In the genomic region with DNA sequence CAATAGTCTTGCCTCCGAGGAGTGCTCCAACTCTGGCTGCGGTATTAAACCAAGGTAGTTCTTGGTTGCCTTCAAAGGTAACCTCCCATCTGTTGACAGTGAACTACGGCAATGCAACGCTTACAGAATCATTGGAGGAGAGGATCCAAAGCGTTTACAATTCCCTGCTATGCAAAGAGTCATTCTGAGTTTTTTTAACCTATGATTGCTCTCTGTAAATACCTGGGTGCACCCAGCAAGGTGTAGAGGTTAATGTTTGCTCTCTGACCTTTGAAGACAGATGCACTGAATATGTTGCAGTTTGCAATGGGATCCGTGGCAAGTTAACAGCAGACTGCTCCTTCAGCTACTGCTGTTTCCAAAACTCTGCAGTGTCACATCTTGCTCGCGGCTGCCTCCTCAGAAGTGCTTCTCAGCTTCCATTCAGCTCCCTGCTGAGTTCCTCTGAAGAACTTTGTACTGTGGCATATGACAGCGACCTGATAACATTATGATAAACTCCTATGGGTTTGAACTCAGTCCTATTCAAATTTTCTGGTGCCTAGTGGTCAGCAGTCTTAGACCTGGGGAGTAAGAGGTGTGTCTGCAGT, we compare ENCODE assay signal across 17 cellular contexts. TPM values are rescaled to one million over a fixed set of nuclear protein-coding genes. Genes with fewer than 3 reads are reported as not detected.
DNase-seq lines count a peak whose midpoint lies in the region; ATAC-seq, FAIRE-seq and TF ChIP-seq lines count a peak whose summit lies in the region.
"Had no signal": no experiment of that assay in that cellular context is flagged by ENCODE, and none has a peak within 500 bp of the region (broad histone marks: within the 10 kb centered on the region; RNA-seq: fewer than 3 reads in every experiment).

No MANE protein-coding gene starts in this region.

- H3K9ac ChIP-seq in HepG2 (ENCODE audit: insufficient read depth, low read depth, low read length): no peak overlapping the region

- WGBS in HepG2 (ENCODE audit: low lambda C conversion rate): 20% methylated on average over 7 of the region's 9 CpGs
- 18 to 49% (median 20%) methylated on average over 9 of the region's 9 CpGs for WGBS in small intestine, 3 donors

- H3K36me3 Mint-ChIP-seq in activated T-cell treated with anti-CD3 and anti-CD28 coated beads, Interleukin-2, amount 50 U/mL, for 24 hours (ENCODE audit: low read depth): no peaks in the 10 kb centered on the region
- no peaks in the 10 kb centered on the region for H3K36me3 Mint-ChIP-seq in CD4-positive, alpha-beta T cell (ENCODE audit: low read depth)
- H3K36me3 Mint-ChIP-seq: stimulated activated naive B cell treated with anti-CD40 and anti-IgM and Interleukin-4, amounts not matched to agents 10 μg/mL and 1 μg/mL and 100 μg/mL, for 72 hours had no signal

- peaks cover 32% of the 10 kb centered on the region for H3K4me1 ChIP-seq in HepG2 (ENCODE audit: insufficient read depth, low read length)
- H3K4me1 ChIP-seq in small intestine (ENCODE audit: control insufficient read depth in 2 of 2, insufficient read depth in 1 of 2, low read depth in 1 of 2, low read length in 1 of 2): no peaks in the 10 kb centered on the region

- TF ChIP-seq CTCF in VCaP (conservative IDR thresholded peaks at IDR 0.05) (no peak), HepG2 (CRISPR knock-in tag; IDR thresholded peaks at IDR 0.05) (no peak)
- TF ChIP-seq CTCF in CD4-positive, alpha-beta T cell (IDR thresholded peaks at IDR 0.05): no peak

- FAIRE-seq in HepG2 (lab: Jason Lieb, UNC) (no peak), small intestine (lab: Jason Lieb, UNC) (no peak)
- FAIRE-seq: endometrium, frontal cortex, TTC549 had no signal

- H3K9me3 Mint-ChIP-seq in activated T-cell treated with anti-CD3 and anti-CD28 coated beads, Interleukin-2, amount 50 U/mL, for 24 hours: no peaks in the 10 kb centered on the region
- no peaks in the 10 kb centered on the region for H3K9me3 Mint-ChIP-seq in CD4-positive, alpha-beta T cell
- H3K9me3 Mint-ChIP-seq: central memory CD8-positive, alpha-beta T cell; stimulated activated naive B cell treated with anti-CD40 and anti-IgM and Interleukin-4, amounts not matched to agents 10 μg/mL and 1 μg/mL and 100 μg/mL, for 72 hours had no signal

- H3K27ac Mint-ChIP-seq in activated T-cell treated with anti-CD3 and anti-CD28 coated beads, Interleukin-2, amount 50 U/mL, for 24 hours: no peak overlapping the region
- no peak overlapping the region for H3K27ac Mint-ChIP-seq in CD4-positive, alpha-beta T cell
- H3K27ac Mint-ChIP-seq: stimulated activated naive B cell treated with anti-CD40 and anti-IgM and Interleukin-4, amounts not matched to agents 10 μg/mL and 1 μg/mL and 100 μg/mL, for 72 hours had no signal

- CTCF ChIA-PET in HepG2 (lab: Yijun Ruan, JAX; ENCODE audit: low intra/inter-chr PET ratio, low total read pairs): no interaction called here
- CTCF ChIA-PET in CD4-positive, alpha-beta T cell (lab: Charles Lee): no interaction called here

- H3K27me3 Mint-ChIP-seq in activated T-cell treated with anti-CD3 and anti-CD28 coated beads, Interleukin-2, amount 50 U/mL, for 24 hours: peaks cover 26% of the 10 kb centered on the region
- H3K27me3 Mint-ChIP-seq in CD4-positive, alpha-beta T cell: peaks cover 20% of the 10 kb centered on the region
- H3K27me3 Mint-ChIP-seq: central memory CD8-positive, alpha-beta T cell had no signal

- H3K4me1 Mint-ChIP-seq in activated T-cell treated with anti-CD3 and anti-CD28 coated beads, Interleukin-2, amount 50 U/mL, for 24 hours (ENCODE audit: low read depth): no peaks in the 10 kb centered on the region
- H3K4me1 Mint-ChIP-seq in CD4-positive, alpha-beta T cell (ENCODE audit: low read depth): no peaks in the 10 kb centered on the region
- H3K4me1 Mint-ChIP-seq: central memory CD8-positive, alpha-beta T cell; stimulated activated naive B cell treated with anti-CD40 and anti-IgM and Interleukin-4, amounts not matched to agents 10 μg/mL and 1 μg/mL and 100 μg/mL, for 72 hours had no signal

- H3K27ac ChIP-seq in VCaP (peak overlapping the region; percentile 90), HepG2 (ENCODE audit: extremely low read length, insufficient read depth, low read length) (no peak overlapping the region), small intestine (ENCODE audit: low read depth in 1 of 2, low read length in 1 of 2) (peak overlapping the region in 1 of 2 donors; percentile 13)
- H3K27ac ChIP-seq in CD4-positive, alpha-beta T cell (ENCODE audit: low read depth, low read length): no peak overlapping the region

- no peak overlapping the region for H2AFZ ChIP-seq in HepG2 (ENCODE audit: low read length)

- no peaks in the 10 kb centered on the region for H3K9me3 ChIP-seq in HepG2 (ENCODE audit: low read length)
- no peaks in the 10 kb centered on the region for H3K9me3 ChIP-seq in small intestine (ENCODE audit: control insufficient read depth, low read depth)
- H3K9me3 ChIP-seq in CD4-positive, alpha-beta T cell (ENCODE audit: control insufficient read depth, low read length): no peaks in the 10 kb centered on the region

- TF ChIP-seq EP300 in HepG2 (IDR thresholded peaks at IDR 0.05; ENCODE audit: low read depth in 2 of 2, low read length in 2 of 2) (no peak), HepG2 (CRISPR knock-in tag; IDR thresholded peaks at IDR 0.05; ENCODE audit: borderline replicate concordance) (no peak)

- H3K27me3 ChIP-seq in HepG2 (ENCODE audit: control insufficient read depth in 1 of 2, insufficient read depth in 2 of 2, low read length in 2 of 2) (no peaks in the 10 kb centered on the region), small intestine (ENCODE audit: control insufficient read depth in 2 of 2, insufficient read depth in 2 of 2, low read length in 2 of 2) (no peaks in the 10 kb centered on the region)
- H3K27me3 ChIP-seq in CD4-positive, alpha-beta T cell (ENCODE audit: control insufficient read depth, insufficient read depth, low read length): peaks cover 3% of the 10 kb centered on the region

- peak overlapping the region; percentile 18; the same call in 1 of the 2 replicates for H3K4me2 ChIP-seq in HepG2 (ENCODE audit: low read depth, low read length)

- no TSS peak for BruUV-seq in HepG2 (replicated peaks; lab: Mats Ljungman, UMichigan)

- H3K79me2 ChIP-seq in HepG2 (ENCODE audit: insufficient read depth, low read length): no peaks in the 10 kb centered on the region

- H3K36me3 ChIP-seq in HepG2 (replicated peaks in 1 of 2; ENCODE audit: control insufficient read depth in 1 of 2, insufficient read depth in 2 of 2, low read length in 2 of 2): peaks cover 0 to 2% of the 10 kb centered on the region in 2 experiments; a peak in 1 of 5 replicates
- no peaks in the 10 kb centered on the region for H3K36me3 ChIP-seq in small intestine (ENCODE audit: control insufficient read depth in 2 of 2, insufficient read depth in 2 of 2, low read length in 2 of 2)

- TF ChIP-seq RAD21 in HepG2 (CRISPR knock-in tag; IDR thresholded peaks at IDR 0.05): no peak

- no peak for TF ChIP-seq POLR2A in HepG2 (IDR thresholded peaks at IDR 0.05; ENCODE audit: insufficient read depth in 1 of 2, low read depth in 2 of 2, low read length in 2 of 2)

- H3K4me3 ChIP-seq in HepG2 (replicated peaks in 1 of 3; ENCODE audit: insufficient read depth in 1 of 3, low read depth in 2 of 3, low read length in 3 of 3) (no peak overlapping the region), small intestine (ENCODE audit: low read depth in 1 of 2, low read length in 2 of 2) (no peak overlapping the region)

- in situ Hi-C loops in HepG2 (cut with HindIII; ENCODE audit: extremely low pct_ligation_motif_present, low pct_unique_long_range_greater_than_20kb): no loop called here

- POLR2A ChIA-PET in HepG2 (lab: Yijun Ruan, JAX): interaction anchor here (1.0 kb wide), 1 partner anchor 29 kb away, joined by 3 read pairs; a partner anchor contains a TSS
- POLR2A ChIA-PET in CD4-positive, alpha-beta T cell (lab: Charles Lee): no interaction called here

- DNase-seq in ELF-1 (ENCODE audit: low read depth, low spot score) (peak; percentile 50), HepG2 (ENCODE audit: low spot score) (peak; percentile 54), small intestine (peak; percentile 66), NCI-H1694 treated with DMSO at 0.1 percent for 48 hours (lab: John Stamatoyannopoulos, UW) (no peak)
- DNase-seq in activated T-cell treated with anti-CD3 and anti-CD28 coated beads, Interleukin-2, amount 50 U/mL, for 24 hours: no peak
- DNase-seq in CD4-positive, alpha-beta T cell: no peak
- DNase-seq: activated CD4-positive, alpha-beta T cell treated with anti-CD3 and anti-CD28 coated beads, Interleukin-2, amount 50 U/mL, for 48 hours; mesenchymal stem cell; NCI-H524; stimulated activated naive B cell treated with anti-CD40 and anti-IgM and Interleukin-4, amounts not matched to agents 10 μg/mL and 1 μg/mL and 100 μg/mL, for 72 hours had no signal

- intact Hi-C loops in HepG2 (cut with micrococcal nuclease; ENCODE audit: unreplicated experiment): no loop called here
- intact Hi-C loops in CD4-positive, alpha-beta T cell (cut with DNase I, micrococcal nuclease): no loop called here

- H3K4me3 Mint-ChIP-seq in activated T-cell treated with anti-CD3 and anti-CD28 coated beads, Interleukin-2, amount 50 U/mL, for 24 hours: no peak overlapping the region
- no peak overlapping the region for H3K4me3 Mint-ChIP-seq in CD4-positive, alpha-beta T cell
- H3K4me3 Mint-ChIP-seq: central memory CD8-positive, alpha-beta T cell; stimulated activated naive B cell treated with anti-CD40 and anti-IgM and Interleukin-4, amounts not matched to agents 10 μg/mL and 1 μg/mL and 100 μg/mL, for 72 hours had no signal

- H4K20me1 ChIP-seq in HepG2 (ENCODE audit: insufficient read depth, low read length): 0 out of 2 replicates have a peak, but pooled peaks cover 3% of the 10 kb centered on the region

- ATAC-seq in HepG2 (peak; percentile 86), HG03025 (IDR thresholded peaks at IDR 0.05; ENCODE audit: low FRiP score, unreplicated experiment) (no peak)
- ATAC-seq in CD4-positive, alpha-beta T cell (ENCODE audit: poor library complexity): no peak
- ATAC-seq: SK-N-SH treated with all-trans-retinoic acid at 6 μM for 48 hours; stimulated activated naive B cell treated with anti-CD40 and anti-IgM and Interleukin-4, amounts not matched to agents 10 μg/mL and 1 μg/mL and 100 μg/mL, for 72 hours had no signal

RNA-seq across cellular contexts. Expression of a gene that starts 29.0 kb away (rescaled TPM):
- 9.8 and 10.9 TPM in 2 replicates for total RNA-seq in HepG2 (2016; rRNA removed; fragmentation: Illumina TruSeq; extraction: Trizol)
- 1.8 and 2.3 TPM in 2 replicates for total RNA-seq in HepG2 (2016; cell fraction: cytosol; rRNA removed; fragmentation: Illumina TruSeq; extraction: Trizol; ENCODE audit: low read depth)
- total RNA-seq in HepG2 (2016; cell fraction: insoluble cytoplasmic fraction; rRNA removed; fragmentation: Illumina TruSeq; extraction: Trizol): 9.5 and 10.5 TPM in 2 replicates
- 4.8 and 5.4 TPM in 2 replicates for total RNA-seq in HepG2 (2016; cell fraction: membrane; rRNA removed; fragmentation: Illumina TruSeq; extraction: Trizol)
- 34.3 and 43.9 TPM in 2 replicates for total RNA-seq in HepG2 (2016; cell fraction: nucleus; rRNA removed; fragmentation: Illumina TruSeq; extraction: Trizol)
- polyA plus RNA-seq in HepG2 (2011; rRNA removed) (4.6 and 5.3 TPM in 2 replicates), small intestine (10 to 100 TPM in 1 of 3 donors, 1 to 10 TPM in 2; 9.0 to 12.7 (median 9.4) TPM)
- polyA plus RNA-seq in HepG2 (2011; cell fraction: cytosol; rRNA removed): 1.2 and 1.7 TPM in 2 replicates
- polyA plus RNA-seq in HepG2 (2011; cell fraction: nucleus; rRNA removed): 17.6 and 20.1 TPM in 2 replicates
- 7.9 and 11.0 TPM in 2 replicates for polyA plus RNA-seq in HepG2 (2012)
- polyA plus RNA-seq in HepG2 (2016; cell fraction: cytosol; fragmentation: Illumina TruSeq; extraction: Trizol; ENCODE audit: low read depth): 0.28 and 0.31 TPM in 2 replicates
- 6.1 and 8.9 TPM in 2 replicates for polyA plus RNA-seq in HepG2 (2016; cell fraction: insoluble cytoplasmic fraction; fragmentation: Illumina TruSeq; extraction: Trizol; ENCODE audit: low read depth)
- polyA plus RNA-seq in HepG2 (2016; cell fraction: membrane; fragmentation: Illumina TruSeq; extraction: Trizol; ENCODE audit: low read depth): 0.71 and 0.95 TPM in 2 replicates
- 22.8 and 22.9 TPM in 2 replicates for polyA plus RNA-seq in HepG2 (2016; cell fraction: nucleus; fragmentation: Illumina TruSeq; extraction: Trizol; ENCODE audit: insufficient read depth, low read depth)
- polyA minus RNA-seq in HepG2 (2011; rRNA and poly(A)+ RNA removed; ENCODE audit: low replicate concordance): 1.9 and 8.7 TPM in 2 replicates
- 5.4 and 5.5 TPM in 2 replicates for polyA minus RNA-seq in HepG2 (2011; cell fraction: cytosol; rRNA and poly(A)+ RNA removed)
- 37.7 and 40.9 TPM in 2 replicates for polyA minus RNA-seq in HepG2 (2011; cell fraction: nucleus; rRNA and poly(A)+ RNA removed)
- not detected for total RNA-seq in CD4-positive, alpha-beta T cell

Comparison
In these comparisons a context has a peak if more than half of its experiments do, and no peak if none do; other contexts are left out.
1. DNase-seq: peak in ELF-1 (single experiment), HepG2 (single experiment) and small intestine (single experiment); none in activated T-cell treated with anti-CD3 and anti-CD28 coated beads, Interleukin-2, amount 50 U/mL, for 24 hours (single experiment), NCI-H1694 treated with DMSO at 0.1 percent for 48 hours (single experiment) and CD4-positive, alpha-beta T cell (0 of 10).